ENCODE assay signal across 8 cellular contexts in genomic region chr1:32464191-32464715, GRCh38. TPM values are rescaled to one million over a fixed set of nuclear protein-coding genes. Genes with fewer than 3 reads are reported as not detected.
DNase-seq lines count a peak whose midpoint lies in the region; ATAC-seq, FAIRE-seq and TF ChIP-seq lines count a peak whose summit lies in the region.

No MANE protein-coding gene starts in this region.

- H3K27me3 ChIP-seq in brain microvascular endothelial cell (replicated peaks) (peaks cover 21% of the 10 kb centered on the region), HepG2 (ENCODE audit: control insufficient read depth in 1 of 2, insufficient read depth in 2 of 2, low read length in 2 of 2) (peaks cover 3 to 32% of the 10 kb centered on the region in 2 experiments; a peak in 2 of 5 replicates), thyroid gland (no peaks in the 10 kb centered on the region)

- H3K4me1 ChIP-seq in HepG2 (ENCODE audit: insufficient read depth, low read length) (peaks cover 16% of the 10 kb centered on the region), thyroid gland (peaks cover 5 to 12% of the 10 kb centered on the region in 2 donors)

- H3K9me3 Mint-ChIP-seq in stimulated activated naive CD8-positive, alpha-beta T cell treated with anti-CD3 and anti-CD28 coated beads, Interleukin-15, Interleukin-2, amounts not matched to agents 100 ng/mL and 50 ng/mL, for 24 hours: peaks cover 3% of the 10 kb centered on the region

- TF ChIP-seq RAD21 in HepG2 (CRISPR knock-in tag; IDR thresholded peaks at IDR 0.05): no peak

- peak overlapping the region; percentile 71 for H3K4me3 Mint-ChIP-seq in stimulated activated naive CD8-positive, alpha-beta T cell treated with anti-CD3 and anti-CD28 coated beads, Interleukin-15, Interleukin-2, amounts not matched to agents 100 ng/mL and 50 ng/mL, for 24 hours

- FAIRE-seq in HepG2 (lab: Jason Lieb, UNC): no peak
- FAIRE-seq in urothelium cell line (lab: Jason Lieb, UNC): no peak

- POLR2A ChIA-PET in HepG2 (lab: Yijun Ruan, JAX): no interaction called here

- intact Hi-C loops in HepG2 (cut with micrococcal nuclease; ENCODE audit: unreplicated experiment) (no loop called here), thyroid gland (cut with DNase I) (no loop called here)

- TF ChIP-seq POLR2A in HepG2 (IDR thresholded peaks at IDR 0.05; ENCODE audit: insufficient read depth in 1 of 2, low read depth in 2 of 2, low read length in 2 of 2) (no peak), thyroid gland (IDR thresholded peaks at IDR 0.05) (no peak)

- no peak overlapping the region for H3K27ac Mint-ChIP-seq in stimulated activated naive CD8-positive, alpha-beta T cell treated with anti-CD3 and anti-CD28 coated beads, Interleukin-15, Interleukin-2, amounts not matched to agents 100 ng/mL and 50 ng/mL, for 24 hours

- no peak for DNase-seq in stimulated activated naive CD8-positive, alpha-beta T cell treated with anti-CD3 and anti-CD28 coated beads, Interleukin-15, Interleukin-2, amounts not matched to agents 100 U/mL and 50 U/mL, for 24 hours
- no peak for DNase-seq in brain microvascular endothelial cell
- no peak for DNase-seq in HepG2 (ENCODE audit: low spot score)
- peak in 1 of 2 donors; percentile 10 for DNase-seq in thyroid gland
- no peak for DNase-seq in stimulated activated CD4-positive, alpha-beta T cell treated with anti-CD3 and anti-CD28 coated beads, Interleukin-12 subunit alpha, Interleukin-12 subunit beta, amount 100 ng/mL, for 4 hours
- no peak for DNase-seq in mesenteric fat pad (ENCODE audit: low spot score)
- no peak for DNase-seq in urothelium cell line (ENCODE audit: low spot score)

- H3K36me3 Mint-ChIP-seq in stimulated activated naive CD8-positive, alpha-beta T cell treated with anti-CD3 and anti-CD28 coated beads, Interleukin-15, Interleukin-2, amounts not matched to agents 100 ng/mL and 50 ng/mL, for 24 hours (ENCODE audit: low read depth): no peaks in the 10 kb centered on the region

- TF ChIP-seq CTCF in brain microvascular endothelial cell (IDR thresholded peaks at IDR 0.05; ENCODE audit: low read depth, low read length, missing control alignments) (no peak), HepG2 (CRISPR knock-in tag; IDR thresholded peaks at IDR 0.05) (no peak), thyroid gland (IDR thresholded peaks at IDR 0.05) (no peak)

- TF ChIP-seq EP300 in HepG2 (IDR thresholded peaks at IDR 0.05; ENCODE audit: low read depth in 2 of 2, low read length in 2 of 2) (no peak), HepG2 (CRISPR knock-in tag; IDR thresholded peaks at IDR 0.05; ENCODE audit: borderline replicate concordance) (no peak)

- H3K36me3 ChIP-seq in brain microvascular endothelial cell (replicated peaks) (no peaks in the 10 kb centered on the region), HepG2 (replicated peaks in 1 of 2; ENCODE audit: control insufficient read depth in 1 of 2, insufficient read depth in 2 of 2, low read length in 2 of 2) (no peaks in the 10 kb centered on the region), thyroid gland (no peaks in the 10 kb centered on the region)

- no peak for ATAC-seq in stimulated activated naive CD8-positive, alpha-beta T cell treated with anti-CD3 and anti-CD28 coated beads, Interleukin-15, Interleukin-2, amounts not matched to agents 100 U/mL and 50 U/mL, for 24 hours
- peak; percentile 42 for ATAC-seq in HepG2

- no peak overlapping the region for H3K9ac ChIP-seq in HepG2 (ENCODE audit: insufficient read depth, low read depth, low read length)

- H3K4me3 ChIP-seq in brain microvascular endothelial cell (ENCODE audit: low read depth, low read length) (peak overlapping the region; percentile 56), HepG2 (replicated peaks in 1 of 3; ENCODE audit: insufficient read depth in 1 of 3, low read depth in 2 of 3, low read length in 3 of 3) (peak overlapping the region; percentile 26 to 67 (median 29); a peak in 5 of 6 replicates), thyroid gland (replicated peaks in 1 of 3) (peak overlapping the region in 2 of 3 donors; percentile 27)

- H3K27ac ChIP-seq in brain microvascular endothelial cell: no peak overlapping the region
- no peak overlapping the region for H3K27ac ChIP-seq in HepG2 (ENCODE audit: extremely low read length, insufficient read depth, low read length)
- no peak overlapping the region for H3K27ac ChIP-seq in thyroid gland

- 21% methylated on average over 17 of the region's 19 CpGs for WGBS in HepG2 (ENCODE audit: low lambda C conversion rate)
- 3 to 7% methylated on average over 19 of the region's 19 CpGs for WGBS in thyroid gland, 2 donors

- no TSS peak for BruUV-seq in HepG2 (replicated peaks; lab: Mats Ljungman, UMichigan)

- peak overlapping the region; percentile 80 for H3K4me2 ChIP-seq in HepG2 (ENCODE audit: low read depth, low read length)

- no peaks in the 10 kb centered on the region for H4K20me1 ChIP-seq in HepG2 (ENCODE audit: insufficient read depth, low read length)

- H2AFZ ChIP-seq in HepG2 (ENCODE audit: low read length): peak overlapping the region; percentile 54

- H3K27me3 Mint-ChIP-seq in stimulated activated naive CD8-positive, alpha-beta T cell treated with anti-CD3 and anti-CD28 coated beads, Interleukin-15, Interleukin-2, amounts not matched to agents 100 ng/mL and 50 ng/mL, for 24 hours: peaks cover 55% of the 10 kb centered on the region

- CTCF ChIA-PET in HepG2 (lab: Yijun Ruan, JAX; ENCODE audit: low intra/inter-chr PET ratio, low total read pairs): no interaction called here

- H3K79me2 ChIP-seq in HepG2 (ENCODE audit: insufficient read depth, low read length): no peaks in the 10 kb centered on the region

- H3K9me3 ChIP-seq in HepG2 (ENCODE audit: low read length) (no peaks in the 10 kb centered on the region; the same call in 1 of the 2 replicates), thyroid gland (no peaks in the 10 kb centered on the region)

- in situ Hi-C loops in brain microvascular endothelial cell (cut with HindIII; ENCODE audit: low pct_ligation_motif_present, low sequenced_read_pairs): no loop called here
- in situ Hi-C loops in HepG2 (cut with HindIII; ENCODE audit: extremely low pct_ligation_motif_present, low pct_unique_long_range_greater_than_20kb): no loop called here

- peaks cover 14% of the 10 kb centered on the region for H3K4me1 Mint-ChIP-seq in stimulated activated naive CD8-positive, alpha-beta T cell treated with anti-CD3 and anti-CD28 coated beads, Interleukin-15, Interleukin-2, amounts not matched to agents 100 ng/mL and 50 ng/mL, for 24 hours (ENCODE audit: low read depth)

TF ChIP-seq in HepG2, 621 proteins besides CTCF, POLR2A, EP300 and RAD21:
- TF ChIP-seq NFE2L1 (CRISPR knock-in tag; IDR thresholded peaks at IDR 0.05; ENCODE audit: borderline replicate concordance): no peak
- TF ChIP-seq, protein P1, sequence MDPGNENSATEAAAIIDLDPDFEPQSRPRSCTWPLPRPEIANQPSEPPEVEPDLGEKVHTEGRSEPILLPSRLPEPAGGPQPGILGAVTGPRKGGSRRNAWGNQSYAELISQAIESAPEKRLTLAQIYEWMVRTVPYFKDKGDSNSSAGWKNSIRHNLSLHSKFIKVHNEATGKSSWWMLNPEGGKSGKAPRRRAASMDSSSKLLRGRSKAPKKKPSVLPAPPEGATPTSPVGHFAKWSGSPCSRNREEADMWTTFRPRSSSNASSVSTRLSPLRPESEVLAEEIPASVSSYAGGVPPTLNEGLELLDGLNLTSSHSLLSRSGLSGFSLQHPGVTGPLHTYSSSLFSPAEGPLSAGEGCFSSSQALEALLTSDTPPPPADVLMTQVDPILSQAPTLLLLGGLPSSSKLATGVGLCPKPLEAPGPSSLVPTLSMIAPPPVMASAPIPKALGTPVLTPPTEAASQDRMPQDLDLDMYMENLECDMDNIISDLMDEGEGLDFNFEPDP (CRISPR knock-in tag; conservative IDR thresholded peaks at IDR 0.05): 0 out of 2 replicates have a peak, but pooled peaks have one; percentile 39

RNA-seq across cellular contexts. Expression of gene ZBTB8B, which starts 0.6 kb away (rescaled TPM):
- 0.01 and 0.02 TPM in 2 replicates for total RNA-seq in HepG2 (2016; rRNA removed; fragmentation: Illumina TruSeq; extraction: Trizol)
- under 0.01 TPM in 1 of 2 replicates, not detected in the other for total RNA-seq in HepG2 (2016; cell fraction: cytosol; rRNA removed; fragmentation: Illumina TruSeq; extraction: Trizol; ENCODE audit: low read depth)
- total RNA-seq in HepG2 (2016; cell fraction: insoluble cytoplasmic fraction; rRNA removed; fragmentation: Illumina TruSeq; extraction: Trizol): 0.02 and 0.03 TPM in 2 replicates
- total RNA-seq in HepG2 (2016; cell fraction: membrane; rRNA removed; fragmentation: Illumina TruSeq; extraction: Trizol): under 0.01 TPM in 1 of 2 replicates, not detected in the other
- not detected in 2 replicates for total RNA-seq in HepG2 (2016; cell fraction: nucleus; rRNA removed; fragmentation: Illumina TruSeq; extraction: Trizol)
- polyA plus RNA-seq in HepG2 (2011; rRNA removed): under 0.01 TPM in 1 of 2 replicates, not detected in the other
- not detected in 2 replicates for polyA plus RNA-seq in HepG2 (2011; cell fraction: cytosol; rRNA removed)
- 0.02 TPM in 1 of 2 replicates, not detected in the other for polyA plus RNA-seq in HepG2 (2011; cell fraction: nucleus; rRNA removed)
- polyA plus RNA-seq in HepG2 (2012): not detected in 2 replicates
- not detected in 2 replicates for polyA plus RNA-seq in HepG2 (2016; cell fraction: cytosol; fragmentation: Illumina TruSeq; extraction: Trizol; ENCODE audit: low read depth)
- polyA plus RNA-seq in HepG2 (2016; cell fraction: insoluble cytoplasmic fraction; fragmentation: Illumina TruSeq; extraction: Trizol; ENCODE audit: low read depth): 0.02 TPM in 1 of 2 replicates, not detected in the other
- 0.01 TPM in 1 of 2 replicates, not detected in the other for polyA plus RNA-seq in HepG2 (2016; cell fraction: membrane; fragmentation: Illumina TruSeq; extraction: Trizol; ENCODE audit: low read depth)
- 0.03 TPM in 1 of 2 replicates, not detected in the other for polyA plus RNA-seq in HepG2 (2016; cell fraction: nucleus; fragmentation: Illumina TruSeq; extraction: Trizol; ENCODE audit: insufficient read depth, low read depth)
- polyA minus RNA-seq in HepG2 (2011; rRNA and poly(A)+ RNA removed; ENCODE audit: low replicate concordance): not detected in 2 replicates
- not detected in 2 replicates for polyA minus RNA-seq in HepG2 (2011; cell fraction: cytosol; rRNA and poly(A)+ RNA removed)
- not detected in 2 replicates for polyA minus RNA-seq in HepG2 (2011; cell fraction: nucleus; rRNA and poly(A)+ RNA removed)
- total RNA-seq in thyroid gland: under 1 TPM in 1 of 4 donors, not detected in 3; under 0.01 TPM
- not detected for total RNA-seq in mesenteric fat pad
